Comparison of ENCODE assay signal across 7 cellular contexts in genomic region chr11:106197438-106197837, GRCh38.
"Had no signal": no experiment of that assay in that cellular context is flagged by ENCODE, and none has a peak within 500 bp of the region (broad histone marks: within the 10 kb centered on the region; RNA-seq: fewer than 3 reads in every experiment).

No MANE protein-coding gene starts in this region.

- DNase-seq: IMR-90, KBM-7, KG1 had no signal

- H3K4me3 ChIP-seq: K562 had no signal

- ATAC-seq: HepG2, K562 had no signal

- H3K4me2 ChIP-seq: KMS-11 had no signal

- H3K27ac ChIP-seq: HL-60, KMS-11 had no signal

- H3K9ac ChIP-seq: KMS-11 had no signal
